20 cellular contexts compared by ENCODE assay signal in genomic region chr10:47290338-47290737, GRCh38. TPM values are rescaled to one million over a fixed set of nuclear protein-coding genes. Genes with fewer than 3 reads are reported as not detected.
DNase-seq lines count a peak whose midpoint lies in the region; ATAC-seq and TF ChIP-seq lines count a peak whose summit lies in the region.
"Had no signal": no experiment of that assay in that cellular context is flagged by ENCODE, and none has a peak within 500 bp of the region (broad histone marks: within the 10 kb centered on the region; RNA-seq: fewer than 3 reads in every experiment).

No MANE protein-coding gene starts in this region.

- POLR2A ChIA-PET in activated CD4-positive, alpha-beta T cell treated with anti-CD3 and anti-CD28 coated beads, Interleukin-2, amount 10 ng/mL, durations not matched to agents 7 days and 5 days (lab: Charles Lee) = no interaction called here

- CTCF ChIA-PET in activated CD4-positive, alpha-beta T cell treated with anti-CD3 and anti-CD28 coated beads, Interleukin-2, amount 10 ng/mL, durations not matched to agents 7 days and 5 days (lab: Charles Lee) = interaction anchor here (1.1 kb wide), 1 partner anchor 9 kb away, joined by 3 read pairs; no protein-coding TSS in a partner anchor

- H3K4me3 ChIP-seq in right atrium auricular region (no peak overlapping the region), SJCRH30 (no peak overlapping the region)
- H3K4me3 ChIP-seq: A549 had no signal

- ATAC-seq in left cardiac atrium = no peak
- ATAC-seq: A549 had no signal

- peaks cover 0 to 18% of the 10 kb centered on the region in 2 donors for H3K4me1 ChIP-seq in right atrium auricular region
- H3K4me1 ChIP-seq in SJCRH30 = no peaks in the 10 kb centered on the region; the same call in 1 of the 2 replicates
- H3K4me1 ChIP-seq: A549, Caco-2 had no signal

- no peaks in the 10 kb centered on the region for H3K9me3 Mint-ChIP-seq in activated CD4-positive, alpha-beta T cell treated with anti-CD3 and anti-CD28 coated beads, Interleukin-2, amount 10 ng/mL, durations not matched to agents 7 days and 5 days
- H3K9me3 Mint-ChIP-seq: CD4-positive, alpha-beta T cell had no signal

- H3K36me3 ChIP-seq in right atrium auricular region (no peaks in the 10 kb centered on the region), SJCRH30 (no peaks in the 10 kb centered on the region)

- no peaks in the 10 kb centered on the region for H3K36me3 Mint-ChIP-seq in activated CD4-positive, alpha-beta T cell treated with anti-CD3 and anti-CD28 coated beads, Interleukin-2, amount 10 ng/mL, durations not matched to agents 7 days and 5 days (ENCODE audit: low read depth)

- H3K9me3 ChIP-seq in right atrium auricular region = no peaks in the 10 kb centered on the region
- no peaks in the 10 kb centered on the region for H3K9me3 ChIP-seq in SJCRH30 (replicated peaks)
- H3K9me3 ChIP-seq: A549, Caco-2 had no signal

- H3K4me3 Mint-ChIP-seq in activated CD4-positive, alpha-beta T cell treated with anti-CD3 and anti-CD28 coated beads, Interleukin-2, amount 10 ng/mL, durations not matched to agents 7 days and 5 days = no peak overlapping the region
- H3K4me3 Mint-ChIP-seq: CD4-positive, alpha-beta T cell had no signal

- peaks cover 22% of the 10 kb centered on the region for H3K4me1 Mint-ChIP-seq in activated CD4-positive, alpha-beta T cell treated with anti-CD3 and anti-CD28 coated beads, Interleukin-2, amount 10 ng/mL, durations not matched to agents 7 days and 5 days

- no peak overlapping the region for H3K27ac Mint-ChIP-seq in activated CD4-positive, alpha-beta T cell treated with anti-CD3 and anti-CD28 coated beads, Interleukin-2, amount 10 ng/mL, durations not matched to agents 7 days and 5 days
- H3K27ac Mint-ChIP-seq: CD4-positive, alpha-beta T cell had no signal

- no peaks in the 10 kb centered on the region for H3K27me3 Mint-ChIP-seq in activated CD4-positive, alpha-beta T cell treated with anti-CD3 and anti-CD28 coated beads, Interleukin-2, amount 10 ng/mL, durations not matched to agents 7 days and 5 days
- H3K27me3 Mint-ChIP-seq: CD4-positive, alpha-beta T cell had no signal

- H3K27ac ChIP-seq in right atrium auricular region (no peak overlapping the region), SJCRH30 (no peak overlapping the region)
- H3K27ac ChIP-seq: 22Rv1, A549, C4-2B had no signal

- intact Hi-C loops in left cardiac atrium (cut with DNase I) = no loop called here

- TF ChIP-seq CTCF in right atrium auricular region (IDR thresholded peaks at IDR 0.05) = no peak

- no peaks in the 10 kb centered on the region for H3K27me3 ChIP-seq in right atrium auricular region
- H3K27me3 ChIP-seq in SJCRH30 = no peaks in the 10 kb centered on the region

- DNase-seq in activated CD8-positive, alpha-beta memory T cell treated with anti-CD3 and anti-CD28 coated beads for 24 hours = peak; percentile 43
- no peak for DNase-seq in activated CD8-positive, alpha-beta memory T cell treated with anti-CD3 and anti-CD28 coated beads, Interleukin-2, amount 50 U/mL, for 4 hours
- DNase-seq in right atrium auricular region (ENCODE audit: low spot score) (peak; percentile 50), left cardiac atrium (no peak), kidney tubule cell (ENCODE audit: low spot score) (peak; percentile 28), SJCRH30 (no peak), NCI-H2081 treated with DMSO at 0.1 percent for 48 hours (lab: John Stamatoyannopoulos, UW) (no peak)
- no peak for DNase-seq in activated CD4-positive, alpha-beta T cell treated with anti-CD3 and anti-CD28 coated beads, Interleukin-2, amount 10 ng/mL, durations not matched to agents 7 days and 5 days
- DNase-seq: AML-193; Caco-2; CD4-positive, alpha-beta T cell; DMS79; GDM1; HCEC 1CT had no signal

RNA-seq across cellular contexts. Expression of gene GDF10, which starts 9.7 kb away (rescaled TPM):
- total RNA-seq in right atrium auricular region = 1 to 10 TPM in 1 of 2 donors, under 1 TPM in 1; 0.63 to 1.9 TPM
- 1 to 10 TPM in 1 of 2 donors, under 1 TPM in 1; 0.89 to 1.4 TPM for total RNA-seq in left cardiac atrium
- under 1 TPM in 1 of 2 experiments, not detected in 1; 0.08 TPM for total RNA-seq in activated CD4-positive, alpha-beta T cell treated with anti-CD3 and anti-CD28 coated beads, Interleukin-2, amount 10 ng/mL, durations not matched to agents 7 days and 5 days
- total RNA-seq in SJCRH30 (2014; rRNA removed; shearing (Covaris generic)) = not detected in 2 replicates
- total RNA-seq: Caco-2, H4, HT-29 had no signal

RNA-seq across cellular contexts. Expression of gene GDF2, which starts 31.9 kb away (rescaled TPM):
- total RNA-seq in right atrium auricular region = under 1 TPM in 1 of 2 donors, not detected in 1; 0.16 TPM
- not detected for total RNA-seq in left cardiac atrium
- total RNA-seq in activated CD4-positive, alpha-beta T cell treated with anti-CD3 and anti-CD28 coated beads, Interleukin-2, amount 10 ng/mL, durations not matched to agents 7 days and 5 days = not detected
- total RNA-seq in SJCRH30 (2014; rRNA removed; shearing (Covaris generic)) = not detected in 2 replicates
- total RNA-seq: Caco-2; CD4-positive, alpha-beta T cell; Daoy; H4; HT-29 had no signal

RNA-seq across cellular contexts. Expression of gene RBP3, which starts 57.8 kb away (rescaled TPM):
- total RNA-seq in right atrium auricular region (not detected), left cardiac atrium (not detected)
- not detected for total RNA-seq in activated CD4-positive, alpha-beta T cell treated with anti-CD3 and anti-CD28 coated beads, Interleukin-2, amount 10 ng/mL, durations not matched to agents 7 days and 5 days
- total RNA-seq in SJCRH30 (2014; rRNA removed; shearing (Covaris generic)) = not detected in 2 replicates
- total RNA-seq: Caco-2; CD4-positive, alpha-beta T cell; Daoy; H4 had no signal

Comparison
In these comparisons a context has a peak if more than half of its experiments do, and no peak if none do; other contexts are left out.
1. DNase-seq: peak in activated CD8-positive, alpha-beta memory T cell treated with anti-CD3 and anti-CD28 coated beads for 24 hours (single experiment), right atrium auricular region (single experiment) and kidney tubule cell (single experiment); none in activated CD8-positive, alpha-beta memory T cell treated with anti-CD3 and anti-CD28 coated beads, Interleukin-2, amount 50 U/mL, for 4 hours (single experiment), left cardiac atrium (single experiment), activated CD4-positive, alpha-beta T cell treated with anti-CD3 and anti-CD28 coated beads, Interleukin-2, amount 10 ng/mL, durations not matched to agents 7 days and 5 days (single experiment), SJCRH30 (0 of 2) and NCI-H2081 treated with DMSO at 0.1 percent for 48 hours (single experiment).